2 cellular contexts compared by ENCODE assay signal in genomic region chr7:22343071-22343470, GRCh38.
TF ChIP-seq lines count a peak whose summit lies in the region.

No MANE protein-coding gene starts in this region.

TF ChIP-seq in GM23338, 12 proteins besides CTCF, POLR2A, EP300 and RAD21 (continued from another document):
- TF ChIP-seq REST (IDR thresholded peaks at IDR 0.05; ENCODE audit: unreplicated experiment) (no peak), NANOG (IDR thresholded peaks at IDR 0.05; ENCODE audit: borderline replicate concordance) (no peak), STAT1 (IDR thresholded peaks at IDR 0.05; ENCODE audit: unreplicated experiment) (no peak), POLR2AphosphoS5 (IDR thresholded peaks at IDR 0.05; ENCODE audit: low read depth) (no peak), ZNF462 (CRISPR knock-in tag; IDR thresholded peaks at IDR 0.05) (no peak), EZH2 (IDR thresholded peaks at IDR 0.05; ENCODE audit: low read depth, unreplicated experiment) (no peak), ZNF331 (CRISPR knock-in tag; IDR thresholded peaks at IDR 0.05; ENCODE audit: low read depth) (no peak), ZNF114 (CRISPR knock-in tag; IDR thresholded peaks at IDR 0.05) (no peak)

TF ChIP-seq in WTC11, 78 proteins besides CTCF, POLR2A, EP300 and RAD21 (continued from another document):
- TF ChIP-seq ATF2 (CRISPR knock-in tag; IDR thresholded peaks at IDR 0.05; ENCODE audit: borderline replicate concordance, low read depth): no peak
- no peak for TF ChIP-seq ATF3 (CRISPR knock-in tag; conservative IDR thresholded peaks at IDR 0.05)
- no peak for TF ChIP-seq ZNF263 (CRISPR knock-in tag; IDR thresholded peaks at IDR 0.05; ENCODE audit: low read depth)
- TF ChIP-seq E2F5 (CRISPR knock-in tag; IDR thresholded peaks at IDR 0.05): no peak
- no peak for TF ChIP-seq OVOL2 (CRISPR knock-in tag; IDR thresholded peaks at IDR 0.05; ENCODE audit: borderline replicate concordance)
